In the genomic region with DNA sequence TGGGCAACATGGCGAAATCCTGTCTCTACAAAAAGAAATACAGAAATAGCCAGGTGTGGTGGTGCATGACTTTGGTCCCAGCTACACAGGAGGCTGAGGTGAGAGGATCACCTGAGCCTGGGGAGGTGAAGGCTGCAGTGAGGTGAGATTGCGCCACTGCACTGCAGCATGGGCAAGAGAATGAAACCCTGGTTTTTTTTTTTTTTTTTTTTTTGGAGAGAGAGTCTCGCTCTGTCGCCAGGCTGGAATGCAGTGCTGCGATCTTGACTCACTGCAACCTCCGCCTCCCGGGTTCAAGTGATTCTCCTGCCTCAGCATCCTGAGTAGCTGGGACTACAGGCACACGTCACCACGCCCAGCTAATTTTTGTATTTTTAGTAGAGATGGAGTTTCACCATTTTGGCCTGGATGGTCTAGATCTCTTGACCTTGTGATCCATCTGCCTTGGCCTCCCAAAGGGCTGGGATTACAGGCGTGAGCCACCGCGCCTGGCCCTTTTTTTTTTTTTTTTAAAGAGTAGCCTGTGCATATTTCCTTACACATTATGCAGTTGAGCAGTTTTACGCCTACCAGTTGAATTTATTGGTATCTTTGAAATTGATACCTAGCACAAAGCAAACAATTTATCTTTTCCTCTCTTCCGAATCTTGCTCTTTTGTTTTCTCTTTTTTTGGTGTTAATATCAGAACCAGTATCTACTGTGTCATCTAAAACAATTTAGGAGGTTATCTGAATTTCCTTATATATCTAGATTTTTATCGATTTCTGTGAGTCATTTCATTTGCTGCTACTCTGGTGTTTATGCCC, we compare ENCODE assay signal across 17 cellular contexts. TPM values are rescaled to one million over a fixed set of nuclear protein-coding genes. Genes with fewer than 3 reads are reported as not detected.
DNase-seq lines count a peak whose midpoint lies in the region; ATAC-seq and TF ChIP-seq lines count a peak whose summit lies in the region.
"Had no signal": no experiment of that assay in that cellular context is flagged by ENCODE, and none has a peak within 500 bp of the region (broad histone marks: within the 10 kb centered on the region; RNA-seq: fewer than 3 reads in every experiment).

No MANE protein-coding gene starts in this region.

- peaks cover 3% of the 10 kb centered on the region for H3K27me3 Mint-ChIP-seq in GM23338 (ENCODE audit: insufficient read depth, low read depth, poor library complexity)
- no peaks in the 10 kb centered on the region for H3K27me3 Mint-ChIP-seq in activated CD4-positive, alpha-beta T cell treated with anti-CD3 and anti-CD28 coated beads for 36 hours
- H3K27me3 Mint-ChIP-seq: CD8-positive, alpha-beta memory T cell had no signal

- H3K79me2 ChIP-seq in GM23338 (replicated peaks; ENCODE audit: insufficient read depth): peaks cover 89% of the 10 kb centered on the region

- H3K27me3 ChIP-seq in GM23338 (ENCODE audit: insufficient read depth): no peaks in the 10 kb centered on the region
- no peaks in the 10 kb centered on the region for H3K27me3 ChIP-seq in foreskin keratinocyte
- H3K27me3 ChIP-seq in HAP-1 (ENCODE audit: low read depth): no peaks in the 10 kb centered on the region

- DNase-seq in ACHN: peak; percentile 53
- no peak for DNase-seq in GM23338 (ENCODE audit: low spot score)
- peak; percentile 6 for DNase-seq in LHCN-M2 (ENCODE audit: low read depth)
- DNase-seq in foreskin keratinocyte: peak in 1 of 2 donors; percentile 29
- DNase-seq in activated CD4-positive, alpha-beta T cell treated with anti-CD3 and anti-CD28 coated beads for 36 hours: no peak
- no peak for DNase-seq in HAP-1 (ENCODE audit: low spot score in 2 of 2)
- DNase-seq in NCI-H2029 treated with DMSO at 0.1 percent for 48 hours (lab: John Stamatoyannopoulos, UW): no peak
- DNase-seq: C1 segment of cervical spinal cord; CD8-positive, alpha-beta memory T cell; DMS79 treated with DMSO at 0.1 percent for 48 hours; GM23248; HFFc6; NCI-H1105 treated with DMSO at 0.1 percent for 48 hours; NCI-H1694; Right ventricle myocardium superior had no signal

- ATAC-seq in GM23338: peak; percentile 19; the same call in 1 of the 3 replicates
- ATAC-seq in foreskin keratinocyte: peak; percentile 67
- no peak for ATAC-seq in activated CD4-positive, alpha-beta T cell treated with anti-CD3 and anti-CD28 coated beads for 36 hours
- no peak for ATAC-seq in HG03442 (IDR thresholded peaks at IDR 0.05; ENCODE audit: unreplicated experiment)
- ATAC-seq: GM12878 had no signal

- CTCF ChIA-PET in activated CD4-positive, alpha-beta T cell treated with anti-CD3 and anti-CD28 coated beads for 36 hours (lab: Charles Lee): interaction anchor here (0.8 kb wide), 1 partner anchor 11 kb away, joined by 4 read pairs; no protein-coding TSS in a partner anchor

- no peaks in the 10 kb centered on the region for H3K4me1 Mint-ChIP-seq in GM23338
- H3K4me1 Mint-ChIP-seq in activated CD4-positive, alpha-beta T cell treated with anti-CD3 and anti-CD28 coated beads for 36 hours: peaks cover 3% of the 10 kb centered on the region
- H3K4me1 Mint-ChIP-seq: CD8-positive, alpha-beta memory T cell had no signal

- TF ChIP-seq CTCF in GM23338 (conservative IDR thresholded peaks at IDR 0.05; ENCODE audit: low read depth in 2 of 2) (no peak), foreskin keratinocyte (conservative IDR thresholded peaks at IDR 0.05) (no peak)

- peaks cover 53% of the 10 kb centered on the region for H4K20me1 ChIP-seq in GM23338 (replicated peaks; ENCODE audit: insufficient read depth)

- H3K9me2 ChIP-seq in GM23338 (ENCODE audit: insufficient read depth): no peaks in the 10 kb centered on the region

- H3K4me3 Mint-ChIP-seq in GM23338: no peak overlapping the region
- H3K4me3 Mint-ChIP-seq in activated CD4-positive, alpha-beta T cell treated with anti-CD3 and anti-CD28 coated beads for 36 hours: no peak overlapping the region
- H3K4me3 Mint-ChIP-seq: CD8-positive, alpha-beta memory T cell; HFFc6 had no signal

- H2AFZ ChIP-seq in GM23338: no peak overlapping the region
- H2AFZ ChIP-seq: GM23248 had no signal

- H3K36me3 ChIP-seq in GM23338 (ENCODE audit: insufficient read depth): peaks cover 90% of the 10 kb centered on the region
- peaks cover 76% of the 10 kb centered on the region for H3K36me3 ChIP-seq in HAP-1 (replicated peaks)

- in situ Hi-C loops in ACHN (cut with HindIII; ENCODE audit: low pct_ligation_motif_present, low pct_unique_long_range_greater_than_20kb, low sequenced_read_pairs): no loop called here
- in situ Hi-C loops in HAP-1 (cut with MboI; ENCODE audit: low sequenced_read_pairs): no loop called here

- H3K27ac ChIP-seq in GM23338 (ENCODE audit: low read depth): peak overlapping the region; percentile 69; the same call in 1 of the 2 replicates
- H3K27ac ChIP-seq in foreskin keratinocyte: no peak overlapping the region
- H3K27ac ChIP-seq: GM23248 had no signal

- no peak overlapping the region for H3K4me2 ChIP-seq in GM23338

- H3K4me3 ChIP-seq in GM23338: no peak overlapping the region
- no peak overlapping the region for H3K4me3 ChIP-seq in HAP-1
- H3K4me3 ChIP-seq: GM12878, GM23248 had no signal

- no peak overlapping the region for H3K27ac Mint-ChIP-seq in GM23338
- H3K27ac Mint-ChIP-seq in activated CD4-positive, alpha-beta T cell treated with anti-CD3 and anti-CD28 coated beads for 36 hours: no peak overlapping the region
- H3K27ac Mint-ChIP-seq: HFFc6 had no signal

- POLR2A ChIA-PET in activated CD4-positive, alpha-beta T cell treated with anti-CD3 and anti-CD28 coated beads for 36 hours (lab: Charles Lee): interaction anchor here (0.7 kb wide), 1 partner anchor 806 kb away, joined by 4 read pairs; no protein-coding TSS in a partner anchor

- peaks cover 91% of the 10 kb centered on the region for H3K36me3 Mint-ChIP-seq in GM23338 (ENCODE audit: low read depth)
- peaks cover 64% of the 10 kb centered on the region for H3K36me3 Mint-ChIP-seq in activated CD4-positive, alpha-beta T cell treated with anti-CD3 and anti-CD28 coated beads for 36 hours (ENCODE audit: low read depth)

- no peaks in the 10 kb centered on the region; the same call in 2 of the 3 replicates for H3K9me3 Mint-ChIP-seq in GM23338
- no peaks in the 10 kb centered on the region for H3K9me3 Mint-ChIP-seq in activated CD4-positive, alpha-beta T cell treated with anti-CD3 and anti-CD28 coated beads for 36 hours (ENCODE audit: low read depth)
- H3K9me3 Mint-ChIP-seq: CD8-positive, alpha-beta memory T cell; HFFc6 had no signal

- no peaks in the 10 kb centered on the region for H3K9me3 ChIP-seq in HAP-1

- H3K4me1 ChIP-seq in GM23338 (ENCODE audit: insufficient read depth) (no peaks in the 10 kb centered on the region), foreskin keratinocyte (no peaks in the 10 kb centered on the region), HAP-1 (no peaks in the 10 kb centered on the region)

- H3F3A ChIP-seq in GM23338 (replicated peaks; ENCODE audit: low read depth): peaks cover 15% of the 10 kb centered on the region

- intact Hi-C loops in activated CD4-positive, alpha-beta T cell treated with anti-CD3 and anti-CD28 coated beads for 36 hours (cut with DNase I, micrococcal nuclease): no loop called here

RNA-seq across cellular contexts. Expression of a gene that starts 22.3 kb away (rescaled TPM):
- 776 and 869 TPM in 2 replicates for total RNA-seq in GM23338 (2014; rRNA removed; shearing (Covaris generic))
- 894 and 913 TPM in 2 replicates for polyA plus RNA-seq in GM23338 (2016; fragmentation: Nextera tagmentation; extraction: Ambion mirVana)
- 70.1 and 92.9 TPM in 2 replicates for total RNA-seq in LHCN-M2 (2014; rRNA removed)
- polyA plus RNA-seq in LHCN-M2 (2012): 9.9 TPM
- 64.9 and 75.3 TPM in 2 replicates for total RNA-seq in foreskin keratinocyte
- polyA plus RNA-seq in foreskin keratinocyte: 18.1 and 24.4 TPM in 2 replicates
- 100 to 1,000 TPM; 118 to 154 TPM for total RNA-seq in activated CD4-positive, alpha-beta T cell treated with anti-CD3 and anti-CD28 coated beads for 36 hours

Comparison
In these comparisons a context has a peak if more than half of its experiments do, and no peak if none do; other contexts are left out.
1. DNase-seq: peak in ACHN (single experiment) and LHCN-M2 (single experiment); none in GM23338 (single experiment), activated CD4-positive, alpha-beta T cell treated with anti-CD3 and anti-CD28 coated beads for 36 hours (single experiment), HAP-1 (0 of 2) and NCI-H2029 treated with DMSO at 0.1 percent for 48 hours (single experiment).
2. ATAC-seq: peak in GM23338 (single experiment) and foreskin keratinocyte (single experiment); none in activated CD4-positive, alpha-beta T cell treated with anti-CD3 and anti-CD28 coated beads for 36 hours (single experiment) and HG03442 (single experiment).